In the genomic region with DNA sequence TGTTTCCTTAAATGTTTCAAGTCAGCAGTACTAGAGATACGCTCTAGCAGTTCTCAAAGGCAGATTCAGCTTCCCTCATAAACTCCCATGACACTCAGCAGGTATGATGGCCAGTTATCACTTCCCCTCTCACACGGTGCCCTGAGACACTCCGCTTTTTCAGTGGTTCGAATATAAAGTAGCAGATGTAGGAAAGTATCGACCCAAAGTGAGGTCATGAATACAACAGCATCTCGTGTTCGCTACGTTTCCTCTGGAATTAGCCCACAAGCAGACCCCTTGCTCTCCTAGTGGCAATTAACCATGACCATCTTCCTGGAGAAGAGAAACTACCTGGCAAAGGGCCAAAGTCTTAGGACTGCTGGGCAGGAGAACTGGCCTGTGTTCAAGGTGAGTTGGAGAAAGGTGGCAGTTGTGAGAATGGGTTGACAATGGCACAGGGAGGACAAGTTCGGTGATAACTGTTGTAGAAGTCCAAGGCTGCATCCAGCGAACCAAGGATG, we compare ENCODE assay signal across 6 cellular contexts.
DNase-seq lines count a peak whose midpoint lies in the region; ATAC-seq, FAIRE-seq and TF ChIP-seq lines count a peak whose summit lies in the region.

No MANE protein-coding gene starts in this region.

- TF ChIP-seq CTCF in GM12865 (IDR thresholded peaks at IDR 0.05; ENCODE audit: insufficient read depth, low read depth, low read length, missing control alignments), result no peak

- DNase-seq in GM12865 (ENCODE audit: low read depth) (peak; percentile 64), astrocyte of the hippocampus (ENCODE audit: low read depth, low spot score) (peak; percentile 14), iPS-NIHi7 (ENCODE audit: extremely low spot score) (no peak), RCC 7860 (ENCODE audit: low spot score) (no peak)
- DNase-seq in activated effector memory CD4-positive, alpha-beta T cell treated with anti-CD3 and anti-CD28 coated beads, Interleukin-2, amount 50 U/mL, for 16 hours, result no peak

- no peak overlapping the region for H3K4me3 ChIP-seq in GM12865 (ENCODE audit: low read depth, low read length)

- peak; percentile 41 for ATAC-seq in HG02798 (IDR thresholded peaks at IDR 0.05; ENCODE audit: poor library complexity, unreplicated experiment)

- no peak for FAIRE-seq in RCC 7860 (lab: Jason Lieb, UNC)

Comparison
In these comparisons a context has a peak if more than half of its experiments do, and no peak if none do; other contexts are left out.
1. DNase-seq: peak in GM12865 (single experiment) and astrocyte of the hippocampus (single experiment); none in iPS-NIHi7 (single experiment), activated effector memory CD4-positive, alpha-beta T cell treated with anti-CD3 and anti-CD28 coated beads, Interleukin-2, amount 50 U/mL, for 16 hours (single experiment) and RCC 7860 (single experiment).